ENCODE assay signal across 9 cellular contexts in the genomic region with DNA sequence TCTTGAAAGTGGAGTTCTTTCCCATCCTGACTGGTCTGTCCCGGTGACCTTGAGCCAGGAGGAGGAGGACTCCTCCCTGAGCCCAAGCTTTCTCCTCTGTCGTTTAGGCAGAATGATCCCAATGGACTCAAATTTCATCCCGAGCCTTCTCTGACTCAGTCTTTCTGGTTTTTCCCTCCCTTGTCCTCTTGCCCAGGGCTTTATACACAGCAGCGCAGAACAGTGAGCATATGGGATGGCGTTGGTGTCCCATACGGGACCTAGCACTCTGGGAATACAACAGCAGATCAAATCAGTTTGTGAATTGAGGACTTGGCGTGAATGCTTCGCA. TPM values are rescaled to one million over a fixed set of nuclear protein-coding genes. Genes with fewer than 3 reads are reported as not detected.
DNase-seq lines count a peak whose midpoint lies in the region; ATAC-seq and TF ChIP-seq lines count a peak whose summit lies in the region.
"Had no signal": no experiment of that assay in that cellular context is flagged by ENCODE, and none has a peak within 500 bp of the region (broad histone marks: within the 10 kb centered on the region; RNA-seq: fewer than 3 reads in every experiment).

No MANE protein-coding gene starts in this region.

- TF ChIP-seq POLR2A in esophagus muscularis mucosa (IDR thresholded peaks at IDR 0.05; ENCODE audit: low read depth) (no peak), prostate gland (IDR thresholded peaks at IDR 0.05) (no peak)

- H3K4me1 Mint-ChIP-seq in CD4-positive, alpha-beta T cell (ENCODE audit: low read depth): peaks cover 61% of the 10 kb centered on the region

- H3K4me3 Mint-ChIP-seq in CD4-positive, alpha-beta T cell: peak overlapping the region; percentile 85

- H3K4me1 ChIP-seq in esophagus muscularis mucosa (peaks cover 21 to 51% (median 47%) of the 10 kb centered on the region in 4 donors), prostate gland (replicated peaks) (no peaks in the 10 kb centered on the region), OCI-LY7 (ENCODE audit: insufficient read depth, low read length, poor library complexity, severe bottlenecking) (peaks cover 48% of the 10 kb centered on the region)

- H3K4me2 ChIP-seq in OCI-LY7 (ENCODE audit: low read length): no peak overlapping the region

- no peaks in the 10 kb centered on the region for H3K27me3 ChIP-seq in CD4-positive, alpha-beta T cell (ENCODE audit: control insufficient read depth, insufficient read depth, low read length)
- H3K27me3 ChIP-seq in esophagus muscularis mucosa: peaks cover 0 to 3% (median 0%) of the 10 kb centered on the region in 4 donors
- no peaks in the 10 kb centered on the region for H3K27me3 ChIP-seq in prostate gland (replicated peaks; ENCODE audit: insufficient read depth)
- peaks cover 15% of the 10 kb centered on the region for H3K27me3 ChIP-seq in brain microvascular endothelial cell (replicated peaks)

- H3K79me2 ChIP-seq in OCI-LY7 (ENCODE audit: insufficient read depth, low read depth, low read length): peaks cover 35% of the 10 kb centered on the region

- DNase-seq in CD4-positive, alpha-beta T cell: no peak
- DNase-seq in LHCN-M2 (ENCODE audit: low read depth) (peak; percentile 65), esophagus muscularis mucosa (ENCODE audit: extremely low spot score) (no peak), prostate gland (ENCODE audit: low spot score) (no peak), OCI-LY7 (ENCODE audit: low spot score) (no peak), brain microvascular endothelial cell (no peak)
- DNase-seq: NCI-H187 treated with DMSO at 0.1 percent for 48 hours had no signal

- H3K27ac Mint-ChIP-seq in CD4-positive, alpha-beta T cell: peak overlapping the region; percentile 77

- TF ChIP-seq CTCF in CD4-positive, alpha-beta T cell (IDR thresholded peaks at IDR 0.05): no peak
- TF ChIP-seq CTCF in esophagus muscularis mucosa (IDR thresholded peaks at IDR 0.05) (no peak), prostate gland (IDR thresholded peaks at IDR 0.05) (no peak), OCI-LY7 (conservative IDR thresholded peaks at IDR 0.05; ENCODE audit: low read length) (no peak), brain microvascular endothelial cell (IDR thresholded peaks at IDR 0.05; ENCODE audit: low read depth, low read length, missing control alignments) (no peak)

- no TSS peak for BruUV-seq in OCI-LY7 (replicated peaks; lab: Mats Ljungman, UMichigan)

- intact Hi-C loops in CD4-positive, alpha-beta T cell (cut with DNase I, micrococcal nuclease): loop anchor here (1.0 to 10.0 kb wide), 4 partner anchors 99 to 1593 kb away; partner anchors contain the start of gene COQ7 (in 1 of the 2)
- intact Hi-C loops in esophagus muscularis mucosa (cut with DNase I) (no loop called here), prostate gland (cut with DNase I) (no loop called here), OCI-LY7 (cut with micrococcal nuclease; ENCODE audit: unreplicated experiment) (loop anchor here (5.0 kb wide), 1 partner anchor 339 kb away; no protein-coding TSS in a partner anchor)

- in situ Hi-C loops in brain microvascular endothelial cell (cut with HindIII; ENCODE audit: low pct_ligation_motif_present, low sequenced_read_pairs): no loop called here

- peaks cover 10% of the 10 kb centered on the region; the same call in 1 of the 2 replicates for H4K20me1 ChIP-seq in OCI-LY7 (ENCODE audit: insufficient read depth, low read length)

- no peak overlapping the region for H3K27ac ChIP-seq in CD4-positive, alpha-beta T cell (ENCODE audit: low read depth, low read length)
- H3K27ac ChIP-seq in esophagus muscularis mucosa (replicated peaks in 1 of 4) (peak overlapping the region; percentile 89 to 92 (median 90)), prostate gland (peak overlapping the region; percentile 77 to 82), OCI-LY7 (ENCODE audit: low read depth, low read length, poor library complexity, severe bottlenecking) (no peak overlapping the region), brain microvascular endothelial cell (no peak overlapping the region)

- H3K27me3 Mint-ChIP-seq in CD4-positive, alpha-beta T cell: no peaks in the 10 kb centered on the region

- H3K4me3 ChIP-seq in esophagus muscularis mucosa (peak overlapping the region in 1 of 4 donors; percentile 71), prostate gland (no peak overlapping the region), OCI-LY7 (ENCODE audit: low read depth, low read length, poor library complexity, severe bottlenecking) (no peak overlapping the region), brain microvascular endothelial cell (ENCODE audit: low read depth, low read length) (no peak overlapping the region)

- H3K9me2 ChIP-seq in OCI-LY7 (ENCODE audit: insufficient read depth, low read length): no peaks in the 10 kb centered on the region

- CTCF ChIA-PET in CD4-positive, alpha-beta T cell (lab: Charles Lee): no interaction called here
- CTCF ChIA-PET in OCI-LY7 (lab: Charles Lee; ENCODE audit: unreplicated experiment): no interaction called here

- TF ChIP-seq EP300 in esophagus muscularis mucosa (IDR thresholded peaks at IDR 0.05): no peak

- POLR2A ChIA-PET in CD4-positive, alpha-beta T cell (lab: Charles Lee): interaction anchor here (1.1 kb wide), 1 partner anchor 54 kb away, joined by 3 read pairs; no protein-coding TSS in a partner anchor
- POLR2A ChIA-PET in OCI-LY7 (lab: Charles Lee): no interaction called here

- ATAC-seq in CD4-positive, alpha-beta T cell (ENCODE audit: poor library complexity): no peak
- ATAC-seq in GM19452 (IDR thresholded peaks at IDR 0.05; ENCODE audit: unreplicated experiment) (no peak), HG03521 (IDR thresholded peaks at IDR 0.05; ENCODE audit: unreplicated experiment) (no peak)

- H3K9me3 ChIP-seq in CD4-positive, alpha-beta T cell (ENCODE audit: control insufficient read depth, low read length): no peaks in the 10 kb centered on the region
- no peaks in the 10 kb centered on the region for H3K9me3 ChIP-seq in esophagus muscularis mucosa
- H3K9me3 ChIP-seq in prostate gland: no peaks in the 10 kb centered on the region
- H3K9me3 ChIP-seq in OCI-LY7 (ENCODE audit: low read length): no peaks in the 10 kb centered on the region

- WGBS in esophagus muscularis mucosa: 67% methylated on average over 8 of the region's 8 CpGs
- 57% methylated on average over 8 of the region's 8 CpGs for WGBS in prostate gland

- H3K36me3 ChIP-seq in esophagus muscularis mucosa (no peaks in the 10 kb centered on the region), prostate gland (no peaks in the 10 kb centered on the region), OCI-LY7 (ENCODE audit: insufficient read depth, low read length) (peaks cover 9% of the 10 kb centered on the region; the same call in 1 of the 2 replicates), brain microvascular endothelial cell (replicated peaks) (no peaks in the 10 kb centered on the region)

- H3K9me3 Mint-ChIP-seq in CD4-positive, alpha-beta T cell: no peaks in the 10 kb centered on the region

- H2AFZ ChIP-seq in OCI-LY7 (ENCODE audit: low read length): no peak overlapping the region

- H3K36me3 Mint-ChIP-seq in CD4-positive, alpha-beta T cell (ENCODE audit: low read depth): peaks cover 11% of the 10 kb centered on the region

RNA-seq across cellular contexts. Expression of gene XYLT1, which starts 0.9 kb away (rescaled TPM):
- 10 to 100 TPM; 26.0 to 27.1 TPM for total RNA-seq in CD4-positive, alpha-beta T cell
- 2.7 and 3.7 TPM in 2 replicates for total RNA-seq in LHCN-M2 (2014; rRNA removed)
- polyA plus RNA-seq in LHCN-M2 (2012): 1.1 TPM
- 10 to 100 TPM; 25.2 to 57.1 (median 33.5) TPM for total RNA-seq in esophagus muscularis mucosa
- total RNA-seq in prostate gland: 10 to 100 TPM in 1 of 2 donors, 1 to 10 TPM in 1; 5.1 to 19.3 TPM
- 22.7 and 36.3 TPM in 2 replicates for total RNA-seq in OCI-LY7 (2014; rRNA removed; shearing (Covaris generic))
- 42.1 and 50.0 TPM in 2 replicates for total RNA-seq in OCI-LY7 (2022)

Comparison
In these comparisons a context has a peak if more than half of its experiments do, and no peak if none do; other contexts are left out.
1. H3K27ac ChIP-seq: peak in esophagus muscularis mucosa (4 of 4) and prostate gland (2 of 2); none in CD4-positive, alpha-beta T cell (single experiment), OCI-LY7 (single experiment) and brain microvascular endothelial cell (single experiment).
2. intact Hi-C loops: an anchor here in CD4-positive, alpha-beta T cell (1.0 to 10.0 kb wide) and OCI-LY7 (5.0 kb wide); none called in esophagus muscularis mucosa and prostate gland.